ENCODE assay signal across 16 cellular contexts in genomic region chr3:148439254-148439822, GRCh38.
DNase-seq lines count a peak whose midpoint lies in the region; ATAC-seq and TF ChIP-seq lines count a peak whose summit lies in the region.
"Had no signal": no experiment of that assay in that cellular context is flagged by ENCODE, and none has a peak within 500 bp of the region (broad histone marks: within the 10 kb centered on the region; RNA-seq: fewer than 3 reads in every experiment).

No MANE protein-coding gene starts in this region.

- no peaks in the 10 kb centered on the region for H3K36me3 Mint-ChIP-seq in neural crest cell (ENCODE audit: low read depth)

- ATAC-seq in GM19324 (IDR thresholded peaks at IDR 0.05; ENCODE audit: low FRiP score, unreplicated experiment) (peak; percentile 72), GM21529 (IDR thresholded peaks at IDR 0.05; ENCODE audit: unreplicated experiment) (peak; percentile 72), HG03432 (IDR thresholded peaks at IDR 0.05; ENCODE audit: unreplicated experiment) (peak; percentile 70), left cardiac atrium (no peak)
- ATAC-seq: effector memory CD8-positive, alpha-beta T cell; T-helper 17 cell had no signal

- intact Hi-C loops in left cardiac atrium (cut with DNase I): no loop called here

- H3K4me1 Mint-ChIP-seq in neural crest cell: peaks cover 14% of the 10 kb centered on the region
- H3K4me1 Mint-ChIP-seq: T-helper 17 cell had no signal

- peaks cover 4% of the 10 kb centered on the region for H3K9me3 Mint-ChIP-seq in neural crest cell

- H3K27ac Mint-ChIP-seq in neural crest cell (ENCODE audit: unreplicated experiment): peak overlapping the region; percentile 39
- H3K27ac Mint-ChIP-seq: effector memory CD8-positive, alpha-beta T cell; T-helper 17 cell had no signal

- H3K27me3 Mint-ChIP-seq in neural crest cell (ENCODE audit: low read depth): no peaks in the 10 kb centered on the region
- H3K27me3 Mint-ChIP-seq: effector memory CD8-positive, alpha-beta T cell; T-helper 17 cell had no signal

- no peak for TF ChIP-seq CTCF in neural crest cell (conservative IDR thresholded peaks at IDR 0.05)

- DNase-seq in neural crest cell (ENCODE audit: low read depth, low spot score) (no peak), NCI-H1417 treated with DMSO at 0.1 percent for 48 hours (lab: John Stamatoyannopoulos, UW) (no peak), left cardiac atrium (no peak), NCI-H1092 (lab: John Stamatoyannopoulos, UW) (no peak)
- DNase-seq: activated gamma-delta T cell; effector memory CD8-positive, alpha-beta T cell; head of caudate nucleus; MG63; NCI-H2029; NCI-H510A; SHP77; small intestine; T-helper 17 cell had no signal

- H3K4me3 Mint-ChIP-seq in neural crest cell: no peak overlapping the region
- H3K4me3 Mint-ChIP-seq: effector memory CD8-positive, alpha-beta T cell; T-helper 17 cell had no signal

Comparison
In these comparisons a context has a peak if more than half of its experiments do, and no peak if none do; other contexts are left out.
1. ATAC-seq: peak in GM19324 (single experiment), GM21529 (single experiment) and HG03432 (single experiment); none in left cardiac atrium (0 of 2).